Comparison of ENCODE assay signal across 8 cellular contexts in the genomic region with DNA sequence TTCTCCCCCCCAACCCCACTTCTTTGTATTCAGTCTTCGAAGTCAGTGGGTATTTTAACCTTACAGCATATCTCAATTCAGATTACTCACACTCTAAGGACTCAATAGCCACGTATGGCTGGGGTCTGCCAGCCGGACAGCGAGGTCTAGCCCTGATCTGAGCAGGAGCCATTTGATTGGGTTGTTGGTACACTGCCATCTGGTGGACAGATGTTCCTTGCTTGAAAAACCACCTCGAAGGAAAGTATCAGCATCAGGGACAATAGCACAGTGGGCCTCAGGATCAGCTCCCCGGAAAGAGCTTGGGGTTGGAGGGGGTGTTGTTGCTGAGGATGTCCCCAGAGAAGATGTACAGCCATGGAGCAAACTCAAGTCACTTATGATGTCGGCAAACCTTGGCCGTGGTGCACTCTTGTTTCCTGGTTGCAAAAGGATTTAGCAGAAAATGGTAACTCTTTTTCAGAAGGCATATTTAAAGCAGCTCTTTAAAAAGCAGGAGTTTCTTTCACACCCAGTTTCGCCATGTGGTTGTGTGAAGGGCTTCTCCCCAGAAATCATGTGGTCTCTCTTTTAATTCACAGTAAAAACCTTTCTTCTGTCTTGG. TPM values are rescaled to one million over a fixed set of nuclear protein-coding genes. Genes with fewer than 3 reads are reported as not detected.
A peak's percentile ranks its signal among the peaks of the same experiment; 100 is the strongest.
DNase-seq lines count a peak whose midpoint lies in the region; ATAC-seq, FAIRE-seq and TF ChIP-seq lines count a peak whose summit lies in the region.

No MANE protein-coding gene starts in this region.

- H3K27me3 ChIP-seq in H9 (ENCODE audit: insufficient read depth, low read length), result no peaks in the 10 kb centered on the region
- H3K27me3 ChIP-seq in keratinocyte (ENCODE audit: control insufficient read depth, extremely low read depth, insufficient read depth, low read length), result peaks cover 10% of the 10 kb centered on the region

- no peaks in the 10 kb centered on the region for H3K9me1 ChIP-seq in keratinocyte (ENCODE audit: control insufficient read depth, extremely low read depth, insufficient read depth, low read length)

- ATAC-seq in activated B cell treated with CpG ODN at 0.5 μM for 24 hours (ENCODE audit: low read depth) (peak; percentile 58), HG03139 (IDR thresholded peaks at IDR 0.05; ENCODE audit: unreplicated experiment) (no peak)

- H3K36me3 ChIP-seq in keratinocyte (ENCODE audit: control insufficient read depth in 2 of 2, extremely low read depth in 1 of 2, insufficient read depth in 2 of 2, low read length in 2 of 2), result no peaks in the 10 kb centered on the region

- H4K20me1 ChIP-seq in H9 (ENCODE audit: control insufficient read depth, insufficient read depth, insufficient read length) (no peaks in the 10 kb centered on the region), keratinocyte (ENCODE audit: control insufficient read depth, extremely low read depth, insufficient read depth, low read length) (no peaks in the 10 kb centered on the region)

- H4K5ac ChIP-seq in H9 (ENCODE audit: insufficient read length, low read depth, low read length), result no peak overlapping the region

- H3K27me3 Mint-ChIP-seq in H9 (ENCODE audit: low read depth) (no peaks in the 10 kb centered on the region; the same call in 1 of the 2 replicates), activated B cell treated with CpG ODN at 0.5 μM for 24 hours (peaks cover 23% of the 10 kb centered on the region)

- H3K4me2 ChIP-seq in H9 (ENCODE audit: insufficient read depth, insufficient read length, low read length) (no peak overlapping the region), keratinocyte (ENCODE audit: control insufficient read depth, extremely low read depth, insufficient read depth, low read depth, low read length) (no peak overlapping the region)

- no peak overlapping the region for H2AK5ac ChIP-seq in H9 (ENCODE audit: insufficient read length, low read length)

- H3K27ac Mint-ChIP-seq in H9 (no peak overlapping the region), activated B cell treated with CpG ODN at 0.5 μM for 24 hours (no peak overlapping the region)

- H4K8ac ChIP-seq in H9 (replicated peaks; ENCODE audit: insufficient read length, low read depth, low read length), result no peak overlapping the region

- H3K4me1 Mint-ChIP-seq in H9 (peaks cover 16 to 19% of the 10 kb centered on the region in 2 experiments), activated B cell treated with CpG ODN at 0.5 μM for 24 hours (peaks cover 4% of the 10 kb centered on the region)

- POLR2A ChIA-PET in activated B cell treated with CpG ODN at 0.5 μM for 24 hours (lab: Charles Lee), result no interaction called here

- no peak overlapping the region for H2BK5ac ChIP-seq in H9 (ENCODE audit: insufficient read length, low read length)

- H3K4me3 ChIP-seq in keratinocyte (ENCODE audit: control insufficient read depth in 2 of 3, extremely low read depth in 1 of 3, insufficient read depth in 2 of 3, low read depth in 1 of 3, low read length in 3 of 3), result no peak overlapping the region

- H3K4ac ChIP-seq in H9 (ENCODE audit: low read depth, low read length), result no peak overlapping the region

- H3K4me3 Mint-ChIP-seq in H9, result no peak overlapping the region
- no peak overlapping the region for H3K4me3 Mint-ChIP-seq in activated B cell treated with CpG ODN at 0.5 μM for 24 hours

- H3K4me1 ChIP-seq in H9 (ENCODE audit: insufficient read depth, low read length) (no peaks in the 10 kb centered on the region), keratinocyte (ENCODE audit: control insufficient read depth, extremely low read depth, insufficient read depth, low read length) (no peaks in the 10 kb centered on the region)

- H3K79me1 ChIP-seq in H9 (ENCODE audit: insufficient read depth, low read depth, low read length, poor library complexity, severe bottlenecking), result no peaks in the 10 kb centered on the region

- H3K79me2 ChIP-seq in H9 (ENCODE audit: insufficient read depth, low read length) (no peaks in the 10 kb centered on the region), keratinocyte (ENCODE audit: control insufficient read depth, insufficient read depth, low read length) (no peaks in the 10 kb centered on the region)

- no peak overlapping the region for H2BK15ac ChIP-seq in H9 (ENCODE audit: low read depth, low read length)

- TF ChIP-seq CTCF in H9 (conservative IDR thresholded peaks at IDR 0.05) (peak; percentile 82), activated B cell treated with CpG ODN at 0.5 μM for 24 hours (IDR thresholded peaks at IDR 0.05) (peak; percentile 35), keratinocyte (optimal IDR thresholded peaks at IDR 0.05 in 1 of 3, IDR thresholded peaks at IDR 0.05 in 1 of 3, conservative IDR thresholded peaks at IDR 0.05 in 1 of 3; ENCODE audit: extremely low read depth in 1 of 3, insufficient read depth in 2 of 3, low read length in 3 of 3) (peak; percentile 73 to 85 (median 83))

- no peak overlapping the region for H3K56ac ChIP-seq in H9 (ENCODE audit: insufficient read length, low read depth, low read length)

- H3K36me3 Mint-ChIP-seq in H9 (ENCODE audit: insufficient read depth in 1 of 3, low read depth in 3 of 3) (no peaks in the 10 kb centered on the region), activated B cell treated with CpG ODN at 0.5 μM for 24 hours (ENCODE audit: low read depth) (no peaks in the 10 kb centered on the region)

- no peaks in the 10 kb centered on the region for H3K9me3 ChIP-seq in H9 (ENCODE audit: control insufficient read depth, low read depth, low read length)
- no peaks in the 10 kb centered on the region for H3K9me3 ChIP-seq in keratinocyte (ENCODE audit: control insufficient read depth, low read depth, low read length)

- H2AFZ ChIP-seq in H9 (ENCODE audit: low read length) (no peak overlapping the region), keratinocyte (ENCODE audit: control insufficient read depth, low read length) (no peak overlapping the region)

- H3K9me3 Mint-ChIP-seq in H9 (no peaks in the 10 kb centered on the region), activated B cell treated with CpG ODN at 0.5 μM for 24 hours (no peaks in the 10 kb centered on the region)

- no peak overlapping the region for H3K14ac ChIP-seq in H9 (ENCODE audit: insufficient read depth, low read length)

- FAIRE-seq in keratinocyte (lab: Jason Lieb, UNC), result peak; percentile 73

- H4K91ac ChIP-seq in H9 (ENCODE audit: insufficient read length, low read depth, low read length), result no peak overlapping the region

- no CpG with 5 or more reads among the region's 9 CpGs for WGBS in H9 (ENCODE audit: extremely low coverage, insufficient read length, low lambda C conversion rate)

- H2BK12ac ChIP-seq in H9 (ENCODE audit: insufficient read length, low read depth, low read length), result no peak overlapping the region

- no peak overlapping the region for H2BK120ac ChIP-seq in H9 (ENCODE audit: low read depth, low read length, poor library complexity, severe bottlenecking)

- CTCF ChIA-PET in activated B cell treated with CpG ODN at 0.5 μM for 24 hours (lab: Charles Lee), result interaction anchor here (0.8 to 9.9 kb wide), 10 partner anchors 11 to 320 kb away, joined by 3 to 95 read pairs (median 5); no protein-coding TSS in a partner anchor

- H3K27ac ChIP-seq in H9 (ENCODE audit: insufficient read length, low read depth, low read length), result no peak overlapping the region
- H3K27ac ChIP-seq in caudate nucleus (ENCODE audit: low read depth, low read length), result no peak overlapping the region
- H3K27ac ChIP-seq in keratinocyte (ENCODE audit: control insufficient read depth, insufficient read depth, low read length), result no peak overlapping the region

- dilution Hi-C loops in keratinocyte (cut with MboI; ENCODE audit: extremely low pct_ligation_motif_present, low sequenced_read_pairs), result no loop called here

- H3K23ac ChIP-seq in H9 (ENCODE audit: insufficient read length, low read depth, low read length), result no peak overlapping the region

- H3K9ac ChIP-seq in H9 (ENCODE audit: extremely low read depth, insufficient read length, low read length), result no peak overlapping the region
- H3K9ac ChIP-seq in keratinocyte (ENCODE audit: control insufficient read depth, extremely low read depth, insufficient read depth, low read length), result no peak overlapping the region

- peak; percentile 5 for DNase-seq in COLO668 (lab: John Stamatoyannopoulos, UW; ENCODE audit: unreplicated experiment)
- DNase-seq in H9, result peak; percentile 82
- peak; percentile 3 for DNase-seq in NCI-H2196 treated with DMSO at 0.1 percent for 48 hours (lab: John Stamatoyannopoulos, UW; ENCODE audit: unreplicated experiment)
- DNase-seq in activated B cell treated with CpG ODN at 0.5 μM for 24 hours, result no peak
- peak in 39 of 61 donors; percentile 5 to 60 (median 26) for DNase-seq in caudate nucleus (lab: John Stamatoyannopoulos, UW)
- DNase-seq in keratinocyte (ENCODE audit: low read depth, low spot score), result peak; percentile 23
- DNase-seq in stimulated activated CD4-positive, alpha-beta T cell treated with anti-CD3 and anti-CD28 coated beads, Interleukin-2, amount 100 ng/mL, for 48 hours, result peak; percentile 50 to 54

- H3K23me2 ChIP-seq in H9 (ENCODE audit: insufficient read length, low read depth, low read length, poor library complexity, severe bottlenecking), result no peaks in the 10 kb centered on the region

- H2BK20ac ChIP-seq in H9 (ENCODE audit: low read depth, low read length, poor library complexity, severe bottlenecking), result no peak overlapping the region

- intact Hi-C loops in activated B cell treated with CpG ODN at 0.5 μM for 24 hours (cut with micrococcal nuclease), result loop anchor here (1.0 to 5.0 kb wide), 6 partner anchors 64 to 321 kb away; no protein-coding TSS in a partner anchor

- H3T11ph ChIP-seq in H9 (ENCODE audit: low read length), result no peak overlapping the region

- H3K18ac ChIP-seq in H9 (ENCODE audit: insufficient read length, low read depth, low read length), result no peak overlapping the region

RNA-seq across cellular contexts. Expression of gene KCNMB1, which starts 31.7 kb away (rescaled TPM):
- total RNA-seq in H9 (2021), result 0.22 and 0.28 TPM in 2 replicates
- total RNA-seq in activated B cell treated with CpG ODN at 0.5 μM for 24 hours, result not detected in 2 replicates
- not detected in 3 replicates for polyA plus RNA-seq in keratinocyte
- not detected for polyA plus RNA-seq in keratinocyte (2011; ENCODE audit: low read depth)
- not detected in 2 replicates for polyA plus RNA-seq in keratinocyte (2011; cell fraction: cytosol; rRNA removed)
- polyA plus RNA-seq in keratinocyte (2011; cell fraction: nucleus; rRNA removed), result 0.04 TPM in 1 of 2 replicates, not detected in the other
- not detected in 2 replicates for polyA plus RNA-seq in keratinocyte (2012; ENCODE audit: low replicate concordance)
- polyA minus RNA-seq in keratinocyte, result 0.63 TPM in 1 of 3 replicates, not detected in the others
- not detected for polyA minus RNA-seq in keratinocyte (2011; cell fraction: cytosol; rRNA and poly(A)+ RNA removed)
- polyA minus RNA-seq in keratinocyte (2011; cell fraction: nucleus; rRNA and poly(A)+ RNA removed), result not detected in 2 replicates
